ENCODE assay signal across 1 cellular context in the genomic region with DNA sequence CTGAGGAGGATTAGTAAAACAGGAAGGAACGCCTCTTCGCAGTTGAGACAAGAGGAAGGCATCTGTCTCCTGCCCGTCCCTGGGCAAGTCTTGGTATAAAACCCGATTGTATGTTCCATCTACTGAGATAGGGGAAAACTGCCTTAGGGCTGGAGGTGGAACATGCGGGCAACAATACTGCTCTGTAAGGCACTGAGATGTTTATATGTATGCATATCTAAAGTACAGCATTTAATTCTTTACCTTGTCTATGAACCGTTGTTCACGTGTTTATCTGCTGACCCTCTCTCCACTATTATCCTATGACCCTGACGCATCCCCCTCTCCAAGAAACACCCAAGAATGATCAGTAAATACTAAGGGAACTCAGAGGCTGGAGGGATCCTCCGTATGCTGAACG.
TF ChIP-seq lines count a peak whose summit lies in the region.

No MANE protein-coding gene starts in this region.

TF ChIP-seq in IMR-90, 13 proteins besides CTCF, POLR2A, EP300 and RAD21 (continued from another document):
- TF ChIP-seq, protein P1, sequence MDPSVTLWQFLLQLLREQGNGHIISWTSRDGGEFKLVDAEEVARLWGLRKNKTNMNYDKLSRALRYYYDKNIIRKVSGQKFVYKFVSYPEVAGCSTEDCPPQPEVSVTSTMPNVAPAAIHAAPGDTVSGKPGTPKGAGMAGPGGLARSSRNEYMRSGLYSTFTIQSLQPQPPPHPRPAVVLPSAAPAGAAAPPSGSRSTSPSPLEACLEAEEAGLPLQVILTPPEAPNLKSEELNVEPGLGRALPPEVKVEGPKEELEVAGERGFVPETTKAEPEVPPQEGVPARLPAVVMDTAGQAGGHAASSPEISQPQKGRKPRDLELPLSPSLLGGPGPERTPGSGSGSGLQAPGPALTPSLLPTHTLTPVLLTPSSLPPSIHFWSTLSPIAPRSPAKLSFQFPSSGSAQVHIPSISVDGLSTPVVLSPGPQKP (IDR thresholded peaks at IDR 0.05; ENCODE audit: borderline replicate concordance, low read depth, low read length) = no peak
- TF ChIP-seq, protein P2, sequence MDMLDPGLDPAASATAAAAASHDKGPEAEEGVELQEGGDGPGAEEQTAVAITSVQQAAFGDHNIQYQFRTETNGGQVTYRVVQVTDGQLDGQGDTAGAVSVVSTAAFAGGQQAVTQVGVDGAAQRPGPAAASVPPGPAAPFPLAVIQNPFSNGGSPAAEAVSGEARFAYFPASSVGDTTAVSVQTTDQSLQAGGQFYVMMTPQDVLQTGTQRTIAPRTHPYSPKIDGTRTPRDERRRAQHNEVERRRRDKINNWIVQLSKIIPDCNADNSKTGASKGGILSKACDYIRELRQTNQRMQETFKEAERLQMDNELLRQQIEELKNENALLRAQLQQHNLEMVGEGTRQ (IDR thresholded peaks at IDR 0.05; ENCODE audit: low read depth, low read length) = no peak
- TF ChIP-seq MXI1 (IDR thresholded peaks at IDR 0.05; ENCODE audit: borderline replicate concordance, low read depth, low read length) (no peak), MAZ (IDR thresholded peaks at IDR 0.05; ENCODE audit: borderline replicate concordance, low read depth, low read length) (no peak), CHD1 (IDR thresholded peaks at IDR 0.05; ENCODE audit: low read depth, low read length) (no peak), SMC3 (IDR thresholded peaks at IDR 0.05; ENCODE audit: low read depth, low read length) (no peak), MAFK (IDR thresholded peaks at IDR 0.05; ENCODE audit: low read depth, low read length) (no peak), RCOR1 (IDR thresholded peaks at IDR 0.05; ENCODE audit: insufficient replicate concordance, low read length) (no peak), NFE2L2 (IDR thresholded peaks at IDR 0.05; ENCODE audit: low read depth, low read length) (no peak), CEBPB (IDR thresholded peaks at IDR 0.05; ENCODE audit: low read depth, low read length) (no peak)
